1 cellular context compared by ENCODE assay signal in the genomic region with DNA sequence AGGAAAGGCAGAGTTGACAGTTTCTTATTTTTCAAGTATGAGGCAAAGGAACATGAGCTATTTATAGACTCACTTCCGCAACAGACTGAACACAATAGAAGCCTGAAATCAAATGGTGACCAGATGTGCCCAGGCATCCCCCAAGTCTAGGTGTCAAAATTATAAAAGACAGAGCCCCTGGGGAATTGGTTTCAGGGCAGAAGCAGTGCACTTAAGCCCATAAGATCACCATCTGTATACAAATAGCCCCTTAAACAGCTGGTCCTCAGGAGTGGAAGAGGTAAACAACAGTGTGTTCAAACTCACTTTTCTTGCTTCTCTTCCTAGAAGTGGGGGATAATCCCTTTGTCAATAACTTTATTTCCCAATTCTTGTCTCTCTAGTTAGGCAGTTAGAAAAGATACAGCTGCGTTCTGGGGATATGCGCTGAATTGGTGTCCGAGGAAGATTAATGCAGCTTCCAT.
TF ChIP-seq lines count a peak whose summit lies in the region.

No MANE protein-coding gene starts in this region.

TF ChIP-seq in GM12878, 131 proteins besides CTCF, POLR2A, EP300 and RAD21 (continued from another document):
- TF ChIP-seq, protein P1, sequence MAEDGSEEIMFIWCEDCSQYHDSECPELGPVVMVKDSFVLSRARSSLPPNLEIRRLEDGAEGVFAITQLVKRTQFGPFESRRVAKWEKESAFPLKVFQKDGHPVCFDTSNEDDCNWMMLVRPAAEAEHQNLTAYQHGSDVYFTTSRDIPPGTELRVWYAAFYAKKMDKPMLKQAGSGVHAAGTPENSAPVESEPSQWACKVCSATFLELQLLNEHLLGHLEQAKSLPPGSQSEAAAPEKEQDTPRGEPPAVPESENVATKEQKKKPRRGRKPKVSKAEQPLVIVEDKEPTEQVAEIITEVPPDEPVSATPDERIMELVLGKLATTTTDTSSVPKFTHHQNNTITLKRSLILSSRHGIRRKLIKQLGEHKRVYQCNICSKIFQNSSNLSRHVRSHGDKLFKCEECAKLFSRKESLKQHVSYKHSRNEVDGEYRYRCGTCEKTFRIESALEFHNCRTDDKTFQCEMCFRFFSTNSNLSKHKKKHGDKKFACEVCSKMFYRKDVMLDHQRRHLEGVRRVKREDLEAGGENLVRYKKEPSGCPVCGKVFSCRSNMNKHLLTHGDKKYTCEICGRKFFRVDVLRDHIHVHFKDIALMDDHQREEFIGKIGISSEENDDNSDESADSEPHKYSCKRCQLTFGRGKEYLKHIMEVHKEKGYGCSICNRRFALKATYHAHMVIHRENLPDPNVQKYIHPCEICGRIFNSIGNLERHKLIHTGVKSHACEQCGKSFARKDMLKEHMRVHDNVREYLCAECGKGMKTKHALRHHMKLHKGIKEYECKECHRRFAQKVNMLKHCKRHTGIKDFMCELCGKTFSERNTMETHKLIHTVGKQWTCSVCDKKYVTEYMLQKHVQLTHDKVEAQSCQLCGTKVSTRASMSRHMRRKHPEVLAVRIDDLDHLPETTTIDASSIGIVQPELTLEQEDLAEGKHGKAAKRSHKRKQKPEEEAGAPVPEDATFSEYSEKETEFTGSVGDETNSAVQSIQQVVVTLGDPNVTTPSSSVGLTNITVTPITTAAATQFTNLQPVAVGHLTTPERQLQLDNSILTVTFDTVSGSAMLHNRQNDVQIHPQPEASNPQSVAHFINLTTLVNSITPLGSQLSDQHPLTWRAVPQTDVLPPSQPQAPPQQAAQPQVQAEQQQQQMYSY (CRISPR knock-in tag; IDR thresholded peaks at IDR 0.05) = no peak
- TF ChIP-seq SMC3 (IDR thresholded peaks at IDR 0.05; ENCODE audit: borderline replicate concordance, low read length) = no peak
- TF ChIP-seq YY1 (IDR thresholded peaks at IDR 0.05; ENCODE audit: low read depth, low read length) = no peak
- no peak for TF ChIP-seq NR2C2 (IDR thresholded peaks at IDR 0.05; ENCODE audit: borderline replicate concordance, control insufficient read depth, insufficient read length, low read depth)
